In genomic region chr14:103593577-103593976, GRCh38 we compare ENCODE assay signal across 11 cellular contexts. TPM values are rescaled to one million over a fixed set of nuclear protein-coding genes. Genes with fewer than 3 reads are reported as not detected.
DNase-seq lines count a peak whose midpoint lies in the region; ATAC-seq lines count a peak whose summit lies in the region.
"Had no signal": no experiment of that assay in that cellular context is flagged by ENCODE, and none has a peak within 500 bp of the region (broad histone marks: within the 10 kb centered on the region; RNA-seq: fewer than 3 reads in every experiment).

No MANE protein-coding gene starts in this region.

- H3K27ac Mint-ChIP-seq in stimulated activated naive CD8-positive, alpha-beta T cell treated with anti-CD3 and anti-CD28 coated beads, Interleukin-15, amount 100 ng/mL, for 72 hours = no peak overlapping the region
- H3K27ac Mint-ChIP-seq in central memory CD8-positive, alpha-beta T cell (ENCODE audit: low read depth) = no peak overlapping the region

- peaks cover 15% of the 10 kb centered on the region for H3K36me3 Mint-ChIP-seq in central memory CD8-positive, alpha-beta T cell (ENCODE audit: insufficient read depth)

- no peaks in the 10 kb centered on the region for H3K9me3 Mint-ChIP-seq in stimulated activated naive CD8-positive, alpha-beta T cell treated with anti-CD3 and anti-CD28 coated beads, Interleukin-15, amount 100 ng/mL, for 72 hours
- H3K9me3 Mint-ChIP-seq in central memory CD8-positive, alpha-beta T cell = no peaks in the 10 kb centered on the region
- H3K9me3 Mint-ChIP-seq: CD4-positive, CD25-positive, alpha-beta regulatory T cell had no signal

- DNase-seq in stimulated activated naive CD8-positive, alpha-beta T cell treated with anti-CD3 and anti-CD28 coated beads, Interleukin-15, amount 100 ng/mL, for 72 hours = no peak
- DNase-seq in stimulated activated naive CD8-positive, alpha-beta T cell treated with anti-CD3 and anti-CD28 coated beads, Interleukin-15, Interleukin-2, amounts not matched to agents 100 U/mL and 50 U/mL, for 24 hours = no peak
- DNase-seq in central memory CD8-positive, alpha-beta T cell (ENCODE audit: low spot score in 2 of 2) = no peak
- DNase-seq in D341Med (ENCODE audit: low spot score) = no peak
- no peak for DNase-seq in NCI-H187 treated with DMSO at 0.1 percent for 48 hours (lab: John Stamatoyannopoulos, UW)
- no peak for DNase-seq in HUDEP-2 (lab: John Stamatoyannopoulos, UW; ENCODE audit: unreplicated experiment in 76 of 76)
- no peak for DNase-seq in cardiac septum (ENCODE audit: low spot score)
- DNase-seq: activated CD4-positive, alpha-beta T cell treated with anti-CD3 and anti-CD28 coated beads, Interleukin-2, amount 50 U/mL, for 4 hours; CD4-positive, CD25-positive, alpha-beta regulatory T cell; KG1 had no signal

- H3K27me3 Mint-ChIP-seq in stimulated activated naive CD8-positive, alpha-beta T cell treated with anti-CD3 and anti-CD28 coated beads, Interleukin-15, amount 100 ng/mL, for 72 hours = no peaks in the 10 kb centered on the region
- H3K27me3 Mint-ChIP-seq in central memory CD8-positive, alpha-beta T cell = no peaks in the 10 kb centered on the region
- H3K27me3 Mint-ChIP-seq: CD4-positive, CD25-positive, alpha-beta regulatory T cell had no signal

- no peaks in the 10 kb centered on the region for H3K4me1 Mint-ChIP-seq in stimulated activated naive CD8-positive, alpha-beta T cell treated with anti-CD3 and anti-CD28 coated beads, Interleukin-15, amount 100 ng/mL, for 72 hours
- H3K4me1 Mint-ChIP-seq in central memory CD8-positive, alpha-beta T cell = peaks cover 9% of the 10 kb centered on the region

- intact Hi-C loops in cardiac septum (cut with DNase I) = no loop called here

- H3K4me3 Mint-ChIP-seq in stimulated activated naive CD8-positive, alpha-beta T cell treated with anti-CD3 and anti-CD28 coated beads, Interleukin-15, amount 100 ng/mL, for 72 hours = no peak overlapping the region
- peak overlapping the region; percentile 59 for H3K4me3 Mint-ChIP-seq in central memory CD8-positive, alpha-beta T cell

- ATAC-seq in stimulated activated naive CD8-positive, alpha-beta T cell treated with anti-CD3 and anti-CD28 coated beads, Interleukin-15, amount 100 ng/mL, for 72 hours = peak; percentile 69
- no peak for ATAC-seq in stimulated activated naive CD8-positive, alpha-beta T cell treated with anti-CD3 and anti-CD28 coated beads, Interleukin-15, Interleukin-2, amounts not matched to agents 100 U/mL and 50 U/mL, for 24 hours
- ATAC-seq in HG03103 (IDR thresholded peaks at IDR 0.05; ENCODE audit: low read depth, unreplicated experiment) = peak; percentile 89
- peak; percentile 91 for ATAC-seq in central memory CD8-positive, alpha-beta T cell (replicated peaks; ENCODE audit: extremely low read depth, poor library complexity, severe bottlenecking)

RNA-seq across cellular contexts. Expression of gene COA8, which starts 30.8 kb away (rescaled TPM):
- total RNA-seq in cardiac septum = 43.8 TPM

RNA-seq across cellular contexts. Expression of gene BAG5, which starts 31.1 kb away (rescaled TPM):
- total RNA-seq in cardiac septum = 20.1 TPM

RNA-seq across cellular contexts. Expression of gene KLC1, which starts 35.4 kb away (rescaled TPM):
- total RNA-seq in cardiac septum = 219 TPM
